In the genomic region with DNA sequence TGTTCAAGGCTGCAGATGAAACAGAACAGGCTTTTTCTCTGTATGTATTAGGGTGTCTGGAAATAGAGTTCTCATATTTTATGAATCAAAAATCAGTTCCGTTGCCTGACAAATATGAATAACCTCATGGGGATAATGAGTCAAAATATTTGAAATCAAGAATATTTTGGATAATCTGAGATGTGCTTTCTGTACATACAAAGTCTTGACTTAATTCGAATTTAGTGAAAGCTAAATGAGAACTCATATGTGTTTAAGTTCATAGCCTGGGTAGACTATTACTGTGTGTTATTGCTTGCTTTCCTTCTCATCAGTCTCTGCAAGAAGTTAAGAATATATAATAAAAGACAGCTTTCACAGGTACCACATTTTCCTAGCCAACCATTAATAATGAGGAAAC, we compare ENCODE assay signal across 10 cellular contexts.
"Had no signal": no experiment of that assay in that cellular context is flagged by ENCODE, and none has a peak within 500 bp of the region (broad histone marks: within the 10 kb centered on the region; RNA-seq: fewer than 3 reads in every experiment).

No MANE protein-coding gene starts in this region.

- FAIRE-seq: H54, HepG2 had no signal

- H3K27ac ChIP-seq: GM23248, HL-60 had no signal

- H3K4me3 ChIP-seq: GM23248 had no signal

- H2AFZ ChIP-seq: GM23248 had no signal

- H3K27ac Mint-ChIP-seq: H9, HFFc6, IgD-negative memory B cell had no signal

- H3K27me3 Mint-ChIP-seq: IgD-negative memory B cell had no signal

- H3K9ac ChIP-seq: GM23248 had no signal

- H3K4me1 Mint-ChIP-seq: H9, IgD-negative memory B cell had no signal

- DNase-seq: GM23248, GOT3, H9, HCEC 1CT, HFFc6, KG1 had no signal

- H3K4me3 Mint-ChIP-seq: H9, HFFc6, IgD-negative memory B cell had no signal

- H3K36me3 Mint-ChIP-seq: IgD-negative memory B cell had no signal
